Comparison of ENCODE assay signal across 13 cellular contexts in the genomic region with DNA sequence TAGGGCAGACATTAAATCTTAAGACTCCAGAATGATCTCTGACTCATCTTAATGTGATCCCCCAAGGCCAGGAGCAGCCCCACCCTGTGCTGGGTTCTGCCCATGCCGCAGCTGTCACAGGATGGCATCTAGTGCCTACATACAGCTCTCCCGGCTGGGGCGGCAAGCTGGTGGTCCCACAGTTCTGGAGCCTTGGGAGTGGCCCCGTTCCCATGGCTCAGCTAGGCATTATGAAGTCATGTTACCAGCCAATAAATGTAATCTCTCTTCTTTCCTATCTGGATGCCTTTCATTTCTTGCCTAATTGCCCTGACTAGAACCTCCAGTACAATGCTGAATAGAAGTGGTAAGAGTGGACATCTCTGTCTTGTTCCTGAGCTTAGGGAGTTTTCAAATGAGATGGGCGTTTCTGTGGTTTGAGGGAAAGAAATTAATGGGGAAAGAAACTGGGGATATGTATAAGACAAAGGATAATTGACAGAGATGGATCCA.
A peak's percentile ranks its signal among the peaks of the same experiment; 100 is the strongest.
DNase-seq lines count a peak whose midpoint lies in the region; ATAC-seq and TF ChIP-seq lines count a peak whose summit lies in the region.
"Had no signal": no experiment of that assay in that cellular context is flagged by ENCODE, and none has a peak within 500 bp of the region (broad histone marks: within the 10 kb centered on the region; RNA-seq: fewer than 3 reads in every experiment).

No MANE protein-coding gene starts in this region.

- no peak overlapping the region for H3K4me3 ChIP-seq in BLaER1
- H3K4me3 ChIP-seq: hepatocyte had no signal

- peak overlapping the region in 3 of 5 experiments; percentile 4 to 72 (median 25) for H3K27ac Mint-ChIP-seq in brain
- H3K27ac Mint-ChIP-seq in naive B cell: peak overlapping the region in 5 of 6 donors; percentile 1 to 74 (median 61)
- H3K27ac Mint-ChIP-seq in activated T-helper 2 cell treated with anti-CD3 and anti-CD28 coated beads, Interferon-gamma antibody, Interleukin-2, Interleukin-4, amounts not matched to agents 10 μg/mL and 5 μg/mL and 100 μg/mL, durations not matched to agents 14 hours and 24 hours and 36 hours: no peak overlapping the region
- H3K27ac Mint-ChIP-seq: progenitor cell of endocrine pancreas had no signal

- H3K4me1 Mint-ChIP-seq in brain (peaks cover 45% of the 10 kb centered on the region), naive B cell (peaks cover 2 to 11% (median 5%) of the 10 kb centered on the region in 3 donors)
- no peaks in the 10 kb centered on the region for H3K4me1 Mint-ChIP-seq in activated T-helper 2 cell treated with anti-CD3 and anti-CD28 coated beads, Interferon-gamma antibody, Interleukin-2, Interleukin-4, amounts not matched to agents 10 μg/mL and 5 μg/mL and 100 μg/mL, durations not matched to agents 14 hours and 24 hours and 36 hours (ENCODE audit: low read depth)
- H3K4me1 Mint-ChIP-seq: CD14-positive monocyte had no signal

- peaks cover 16% of the 10 kb centered on the region for H3K36me3 Mint-ChIP-seq in brain
- H3K36me3 Mint-ChIP-seq in naive B cell: peaks cover 8 to 24% of the 10 kb centered on the region in 2 donors
- H3K36me3 Mint-ChIP-seq in activated T-helper 2 cell treated with anti-CD3 and anti-CD28 coated beads, Interferon-gamma antibody, Interleukin-2, Interleukin-4, amounts not matched to agents 10 μg/mL and 5 μg/mL and 100 μg/mL, durations not matched to agents 14 hours and 24 hours and 36 hours (ENCODE audit: low read depth): peaks cover 51% of the 10 kb centered on the region

- intact Hi-C loops in activated T-helper 2 cell treated with anti-CD3 and anti-CD28 coated beads, Interferon-gamma antibody, Interleukin-2, Interleukin-4, amounts not matched to agents 10 μg/mL and 5 μg/mL and 100 μg/mL, durations not matched to agents 14 hours and 24 hours and 36 hours (cut with micrococcal nuclease): no loop called here

- H3K4me1 ChIP-seq in BLaER1: no peaks in the 10 kb centered on the region

- no peak for ATAC-seq in naive B cell (ENCODE audit: low read depth in 2 of 2)

- DNase-seq in HT1080 (ENCODE audit: low read depth) (peak; percentile 40), naive B cell (no peak), SHP77 treated with DMSO at 0.1 percent for 48 hours (lab: John Stamatoyannopoulos, UW) (no peak), DMS114 treated with DMSO at 0.1 percent for 48 hours (lab: John Stamatoyannopoulos, UW; ENCODE audit: unreplicated experiment) (no peak), T-helper 9 cell (no peak)
- no peak for DNase-seq in activated T-helper 2 cell treated with anti-CD3 and anti-CD28 coated beads, Interferon-gamma antibody, Interleukin-2, Interleukin-4, amounts not matched to agents 10 μg/mL and 5 μg/mL and 100 μg/mL, durations not matched to agents 14 hours and 24 hours and 36 hours (ENCODE audit: low spot score)
- DNase-seq: stimulated activated CD4-positive, alpha-beta T cell treated with anti-CD3 and anti-CD28 coated beads, Interleukin-4, amount 100 ng/mL, for 4 hours; T-helper 1 cell had no signal

- H3K27ac ChIP-seq in BLaER1: 0 out of 2 replicates have a peak overlapping the region, but pooled peaks have one; percentile 9
- H3K27ac ChIP-seq: hepatocyte had no signal

- H3K27me3 Mint-ChIP-seq in brain: no peaks in the 10 kb centered on the region
- H3K27me3 Mint-ChIP-seq in naive B cell: no peaks in the 10 kb centered on the region
- no peaks in the 10 kb centered on the region for H3K27me3 Mint-ChIP-seq in activated T-helper 2 cell treated with anti-CD3 and anti-CD28 coated beads, Interferon-gamma antibody, Interleukin-2, Interleukin-4, amounts not matched to agents 10 μg/mL and 5 μg/mL and 100 μg/mL, durations not matched to agents 14 hours and 24 hours and 36 hours (ENCODE audit: low read depth)
- H3K27me3 Mint-ChIP-seq: progenitor cell of endocrine pancreas had no signal

- no peaks in the 10 kb centered on the region for H3K9me3 ChIP-seq in BLaER1

- no peaks in the 10 kb centered on the region for H4K20me1 ChIP-seq in BLaER1

- H3K36me3 ChIP-seq in BLaER1: peaks cover 72% of the 10 kb centered on the region

- H3K4me2 ChIP-seq in BLaER1: no peak overlapping the region
- H3K4me2 ChIP-seq: hepatocyte had no signal

- no peaks in the 10 kb centered on the region for H3K9me3 Mint-ChIP-seq in brain
- no peaks in the 10 kb centered on the region for H3K9me3 Mint-ChIP-seq in naive B cell
- no peaks in the 10 kb centered on the region for H3K9me3 Mint-ChIP-seq in activated T-helper 2 cell treated with anti-CD3 and anti-CD28 coated beads, Interferon-gamma antibody, Interleukin-2, Interleukin-4, amounts not matched to agents 10 μg/mL and 5 μg/mL and 100 μg/mL, durations not matched to agents 14 hours and 24 hours and 36 hours

- H3K9ac ChIP-seq in BLaER1: no peak overlapping the region

- TF ChIP-seq CTCF in brain (conservative IDR thresholded peaks at IDR 0.05): no peak

- no peak overlapping the region for H3K4me3 Mint-ChIP-seq in brain
- no peak overlapping the region for H3K4me3 Mint-ChIP-seq in naive B cell
- no peak overlapping the region for H3K4me3 Mint-ChIP-seq in activated T-helper 2 cell treated with anti-CD3 and anti-CD28 coated beads, Interferon-gamma antibody, Interleukin-2, Interleukin-4, amounts not matched to agents 10 μg/mL and 5 μg/mL and 100 μg/mL, durations not matched to agents 14 hours and 24 hours and 36 hours (ENCODE audit: low read depth)
- H3K4me3 Mint-ChIP-seq: CD14-positive monocyte had no signal

- no peaks in the 10 kb centered on the region for H3K27me3 ChIP-seq in BLaER1
- H3K27me3 ChIP-seq: hepatocyte had no signal
